In genomic region chr10:77385315-77385714, GRCh38 we compare ENCODE assay signal across 22 cellular contexts.
"Had no signal": no experiment of that assay in that cellular context is flagged by ENCODE, and none has a peak within 500 bp of the region (broad histone marks: within the 10 kb centered on the region; RNA-seq: fewer than 3 reads in every experiment).

No MANE protein-coding gene starts in this region.

- DNase-seq: cerebellar nuclear complex; dermis blood vessel endothelial cell; effector CD4-positive, alpha-beta T cell; erythroblast; foreskin keratinocyte; kidney glomerular epithelial cell; natural killer cell; nucleus accumbens; ovary; right cardiac atrium; stimulated activated CD4-positive, alpha-beta T cell treated with anti-CD3 and anti-CD28 coated beads, Interleukin-2, amount 100 ng/mL, for 48 hours; stimulated activated CD8-positive, alpha-beta memory T cell treated with anti-CD3 and anti-CD28 coated beads, Interleukin-4, amount 100 ng/mL, for 48 hours; stimulated activated naive CD8-positive, alpha-beta T cell treated with anti-CD3 and anti-CD28 coated beads, Interleukin-15, amount 100 ng/mL, for 72 hours; substantia nigra; upper lobe of left lung had no signal

- H3K36me3 ChIP-seq: ovary, upper lobe of left lung, vagina had no signal

- H3K79me2 ChIP-seq: hepatocyte had no signal

- H3K9me3 Mint-ChIP-seq: endodermal cell; mesothelial cell of epicardium; natural killer cell; neural crest cell; stimulated activated effector memory CD8-positive, alpha-beta T cell treated with anti-CD3 and anti-CD28 coated beads, Interleukin-12 subunit alpha, Interleukin-12 subunit beta, amount 100 ng/mL, for 72 hours; stimulated activated naive CD8-positive, alpha-beta T cell treated with anti-CD3 and anti-CD28 coated beads, Interleukin-15, amount 100 ng/mL, for 72 hours had no signal

- H3K9me3 ChIP-seq: ovary, upper lobe of left lung, vagina had no signal

- H3K4me3 ChIP-seq: hepatocyte, ovary, smooth muscle cell, upper lobe of left lung, vagina had no signal

- H3K4me1 Mint-ChIP-seq: neural crest cell had no signal

- H3K4me2 ChIP-seq: hepatocyte, smooth muscle cell had no signal

- H2AFZ ChIP-seq: hepatocyte had no signal

- H3K27ac Mint-ChIP-seq: endodermal cell; natural killer cell; stimulated activated effector memory CD8-positive, alpha-beta T cell treated with anti-CD3 and anti-CD28 coated beads, Interleukin-12 subunit alpha, Interleukin-12 subunit beta, amount 100 ng/mL, for 72 hours; stimulated activated naive CD8-positive, alpha-beta T cell treated with anti-CD3 and anti-CD28 coated beads, Interleukin-15, amount 100 ng/mL, for 72 hours had no signal

- H3K27me3 ChIP-seq: foreskin keratinocyte, hepatocyte, ovary, upper lobe of left lung, vagina had no signal

- H3K36me3 Mint-ChIP-seq: mesothelial cell of epicardium; natural killer cell; stimulated activated effector memory CD8-positive, alpha-beta T cell treated with anti-CD3 and anti-CD28 coated beads, Interleukin-12 subunit alpha, Interleukin-12 subunit beta, amount 100 ng/mL, for 72 hours had no signal

- ATAC-seq: foreskin keratinocyte; natural killer cell; right cardiac atrium; stimulated activated effector memory CD8-positive, alpha-beta T cell treated with anti-CD3 and anti-CD28 coated beads, Interleukin-12 subunit alpha, Interleukin-12 subunit beta, amount 100 ng/mL, for 72 hours; stimulated activated naive CD8-positive, alpha-beta T cell treated with anti-CD3 and anti-CD28 coated beads, Interleukin-15, amount 100 ng/mL, for 72 hours had no signal

- H3K27ac ChIP-seq: foreskin keratinocyte, hepatocyte, ovary, upper lobe of left lung, vagina had no signal

- H3K4me1 ChIP-seq: upper lobe of left lung had no signal

- H3K4me3 Mint-ChIP-seq: endodermal cell; mesothelial cell of epicardium; natural killer cell; neural crest cell; stimulated activated effector memory CD8-positive, alpha-beta T cell treated with anti-CD3 and anti-CD28 coated beads, Interleukin-12 subunit alpha, Interleukin-12 subunit beta, amount 100 ng/mL, for 72 hours; stimulated activated naive CD8-positive, alpha-beta T cell treated with anti-CD3 and anti-CD28 coated beads, Interleukin-15, amount 100 ng/mL, for 72 hours had no signal
